In the genomic region with DNA sequence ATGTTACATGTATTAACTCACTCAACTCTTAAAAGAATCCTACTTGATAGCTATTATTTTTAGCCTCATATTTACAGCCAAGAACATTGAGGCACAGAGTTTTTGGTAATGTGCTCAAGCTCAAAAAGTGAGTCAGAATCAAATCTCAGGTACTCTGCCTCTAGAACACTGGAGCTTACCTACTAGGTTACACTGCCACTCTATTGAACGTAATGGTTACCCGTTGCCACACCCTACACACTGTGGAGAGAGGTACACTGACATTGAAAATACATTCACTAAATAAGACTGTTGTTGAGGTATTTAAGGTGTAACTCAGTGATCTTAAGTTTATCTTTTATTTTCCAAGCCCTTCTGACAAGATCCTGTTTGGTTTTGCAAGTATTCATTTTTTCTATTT, we compare ENCODE assay signal across 1 cellular context.
TF ChIP-seq lines count a peak whose summit lies in the region.

No MANE protein-coding gene starts in this region.

TF ChIP-seq in K562, 482 proteins besides CTCF, POLR2A, EP300 and RAD21:
- TF ChIP-seq WHSC1 (IDR thresholded peaks at IDR 0.05; ENCODE audit: low read length) (no peak), MECOM (CRISPR knock-in tag; IDR thresholded peaks at IDR 0.05) (no peak), CBX8 (IDR thresholded peaks at IDR 0.05; ENCODE audit: borderline replicate concordance, extremely low read depth, low read depth, low read length, poor library complexity, severe bottlenecking) (peak; percentile 42), HDAC6 (IDR thresholded peaks at IDR 0.05; ENCODE audit: low read depth, low read length) (no peak), DMBX1 (CRISPR knock-in tag; IDR thresholded peaks at IDR 0.05; ENCODE audit: borderline replicate concordance) (no peak), ZFP36 (IDR thresholded peaks at IDR 0.05; ENCODE audit: low read depth, low read length, partially characterized antibody) (peak; percentile 6), ZBTB7A (IDR thresholded peaks at IDR 0.05; ENCODE audit: borderline replicate concordance, control insufficient read depth, low read depth, low read length) (no peak), RBM17 (IDR thresholded peaks at IDR 0.05; ENCODE audit: borderline replicate concordance, low read depth, low read length) (no peak), ZNF561 (CRISPR knock-in tag; conservative IDR thresholded peaks at IDR 0.05) (no peak), ERF (CRISPR knock-in tag; IDR thresholded peaks at IDR 0.05) (no peak), RBM22 (IDR thresholded peaks at IDR 0.05; ENCODE audit: low read depth, low read length, poor library complexity, severe bottlenecking) (no peak), ESRRA (IDR thresholded peaks at IDR 0.05; ENCODE audit: borderline replicate concordance, low read depth) (no peak), ZKSCAN3 (CRISPR knock-in tag; IDR thresholded peaks at IDR 0.05) (no peak)
- TF ChIP-seq, protein P1, sequence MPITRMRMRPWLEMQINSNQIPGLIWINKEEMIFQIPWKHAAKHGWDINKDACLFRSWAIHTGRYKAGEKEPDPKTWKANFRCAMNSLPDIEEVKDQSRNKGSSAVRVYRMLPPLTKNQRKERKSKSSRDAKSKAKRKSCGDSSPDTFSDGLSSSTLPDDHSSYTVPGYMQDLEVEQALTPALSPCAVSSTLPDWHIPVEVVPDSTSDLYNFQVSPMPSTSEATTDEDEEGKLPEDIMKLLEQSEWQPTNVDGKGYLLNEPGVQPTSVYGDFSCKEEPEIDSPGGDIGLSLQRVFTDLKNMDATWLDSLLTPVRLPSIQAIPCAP (CRISPR knock-in tag; IDR thresholded peaks at IDR 0.05; ENCODE audit: borderline replicate concordance): no peak
